20 cellular contexts compared by ENCODE assay signal in genomic region chr19:47135156-47135555, GRCh38. TPM values are rescaled to one million over a fixed set of nuclear protein-coding genes. Genes with fewer than 3 reads are reported as not detected.
DNase-seq lines count a peak whose midpoint lies in the region; ATAC-seq, FAIRE-seq and TF ChIP-seq lines count a peak whose summit lies in the region.
"Had no signal": no experiment of that assay in that cellular context is flagged by ENCODE, and none has a peak within 500 bp of the region (broad histone marks: within the 10 kb centered on the region; RNA-seq: fewer than 3 reads in every experiment).

No MANE protein-coding gene starts in this region.

- no peak overlapping the region for H3K4ac ChIP-seq in mesenchymal stem cell (ENCODE audit: low read depth in 1 of 2, low read length in 2 of 2)

- H3K27me3 ChIP-seq in mesenchymal stem cell (ENCODE audit: control insufficient read depth in 1 of 2, insufficient read depth in 1 of 2, low read length in 2 of 2): no peaks in the 10 kb centered on the region
- H3K27me3 ChIP-seq: ovary had no signal

- peaks cover 41% of the 10 kb centered on the region for H3K36me3 Mint-ChIP-seq in activated T-helper 1 cell treated with anti-CD3 and anti-CD28 coated beads, Interleukin-12 subunit alpha, Interleukin-12 subunit beta, Interleukin-2, Interleukin-4 antibody, amounts not matched to agents 30 ng/mL and 10 ng/mL and 1 ng/mL, durations not matched to agents 14 hours and 24 hours and 36 hours (ENCODE audit: low read depth)

- H3K4me1 Mint-ChIP-seq in activated T-helper 1 cell treated with anti-CD3 and anti-CD28 coated beads, Interleukin-12 subunit alpha, Interleukin-12 subunit beta, Interleukin-2, Interleukin-4 antibody, amounts not matched to agents 30 ng/mL and 10 ng/mL and 1 ng/mL, durations not matched to agents 14 hours and 24 hours and 36 hours (ENCODE audit: low read depth): peaks cover 58% of the 10 kb centered on the region

- WGBS in A549 (ENCODE audit: missing lambda C conversion rate): 89% methylated on average over 3 of the region's 3 CpGs
- 78% methylated on average over 3 of the region's 3 CpGs for WGBS in mesenchymal stem cell

- 0 out of 3 replicates have a peak, but pooled peaks cover 1% of the 10 kb centered on the region for H3K9me3 ChIP-seq in A549
- H3K9me3 ChIP-seq in mesenchymal stem cell (ENCODE audit: control insufficient read depth, low read length): no peaks in the 10 kb centered on the region
- H3K9me3 ChIP-seq: mucosa of descending colon, ovary had no signal

- H3K4me2 ChIP-seq in A549 (peak overlapping the region; percentile 40), mesenchymal stem cell (ENCODE audit: low read length, poor library complexity, severe bottlenecking) (no peak overlapping the region)

- peak overlapping the region; percentile 42 for H3K4me3 Mint-ChIP-seq in activated T-helper 1 cell treated with anti-CD3 and anti-CD28 coated beads, Interleukin-12 subunit alpha, Interleukin-12 subunit beta, Interleukin-2, Interleukin-4 antibody, amounts not matched to agents 30 ng/mL and 10 ng/mL and 1 ng/mL, durations not matched to agents 14 hours and 24 hours and 36 hours
- H3K4me3 Mint-ChIP-seq: activated CD4-positive, alpha-beta memory T cell treated with anti-CD3 and anti-CD28 coated beads for 36 hours had no signal

- H3K4me3 ChIP-seq in A549 (no peak overlapping the region), mesenchymal stem cell (ENCODE audit: insufficient read depth in 1 of 2, low read depth in 1 of 2, low read length in 2 of 2) (no peak overlapping the region)
- H3K4me3 ChIP-seq: mucosa of descending colon, ovary had no signal

- H2BK5ac ChIP-seq in mesenchymal stem cell (ENCODE audit: low read depth, low read length, poor library complexity, severe bottlenecking): no peak overlapping the region

- H3K4me1 ChIP-seq in A549 (peaks cover 40% of the 10 kb centered on the region), mesenchymal stem cell (ENCODE audit: control insufficient read depth, insufficient read depth, low read depth, low read length) (peaks cover 6% of the 10 kb centered on the region)

- H2AFZ ChIP-seq in mesenchymal stem cell (ENCODE audit: low read depth, low read length): no peak overlapping the region

- ATAC-seq in A549 (no peak), HG02840 (IDR thresholded peaks at IDR 0.05; ENCODE audit: low FRiP score, unreplicated experiment) (no peak)
- ATAC-seq: mucosa of descending colon had no signal

- H4K91ac ChIP-seq in mesenchymal stem cell (ENCODE audit: low read length): no peak overlapping the region

- peak overlapping the region in 1 of 2 experiments; percentile 30 for H3K18ac ChIP-seq in mesenchymal stem cell (ENCODE audit: low read depth in 1 of 2, low read length in 2 of 2)

- H3K23ac ChIP-seq in mesenchymal stem cell (ENCODE audit: low read length in 2 of 2): no peak overlapping the region

- intact Hi-C loops in activated T-helper 1 cell treated with anti-CD3 and anti-CD28 coated beads, Interleukin-12 subunit alpha, Interleukin-12 subunit beta, Interleukin-2, Interleukin-4 antibody, amounts not matched to agents 30 ng/mL and 10 ng/mL and 1 ng/mL, durations not matched to agents 14 hours and 24 hours and 36 hours (cut with micrococcal nuclease): no loop called here

- H3K79me1 ChIP-seq in mesenchymal stem cell (replicated peaks; ENCODE audit: low read length, poor library complexity, severe bottlenecking): no peaks in the 10 kb centered on the region

- H2BK15ac ChIP-seq in mesenchymal stem cell (ENCODE audit: low read depth, poor library complexity, severe bottlenecking): no peak overlapping the region

- no peak for TF ChIP-seq RAD21 in A549 (conservative IDR thresholded peaks at IDR 0.05 in 1 of 2, IDR thresholded peaks at IDR 0.05 in 1 of 2)

- TF ChIP-seq CTCF in A549 (IDR thresholded peaks at IDR 0.05): no peak

- TF ChIP-seq POLR2A in A549 (IDR thresholded peaks at IDR 0.05; ENCODE audit: low read length) (no peak), H54 (IDR thresholded peaks at IDR 0.05; ENCODE audit: low read depth, low read length) (no peak)

- peak overlapping the region; percentile 62 for H3K9ac ChIP-seq in mesenchymal stem cell (ENCODE audit: low read length)

- CTCF ChIA-PET in A549 (lab: Yijun Ruan, JAX): interaction anchor here (1.5 to 6.4 kb wide), 6 partner anchors 10 to 122 kb away, joined by 4 to 65 read pairs (median 12); no protein-coding TSS in a partner anchor

- no peak overlapping the region for H4K8ac ChIP-seq in mesenchymal stem cell (ENCODE audit: low read length)

- H3K27ac ChIP-seq in A549 (no peak overlapping the region), mesenchymal stem cell (ENCODE audit: low read length, poor library complexity, severe bottlenecking) (no peak overlapping the region)
- H3K27ac ChIP-seq: ovary had no signal

- TF ChIP-seq EP300 in A549 (IDR thresholded peaks at IDR 0.05): no peak

- peak overlapping the region; percentile 74 for H3K27ac Mint-ChIP-seq in activated T-helper 1 cell treated with anti-CD3 and anti-CD28 coated beads, Interleukin-12 subunit alpha, Interleukin-12 subunit beta, Interleukin-2, Interleukin-4 antibody, amounts not matched to agents 30 ng/mL and 10 ng/mL and 1 ng/mL, durations not matched to agents 14 hours and 24 hours and 36 hours
- H3K27ac Mint-ChIP-seq: activated CD4-positive, alpha-beta memory T cell treated with anti-CD3 and anti-CD28 coated beads for 36 hours had no signal

- no peak overlapping the region for H2BK120ac ChIP-seq in mesenchymal stem cell (ENCODE audit: low read depth, low read length)

- H2AK5ac ChIP-seq in mesenchymal stem cell (ENCODE audit: low read length, severe bottlenecking): no peak overlapping the region

- H3K14ac ChIP-seq in mesenchymal stem cell (ENCODE audit: low read length in 2 of 2): no peak overlapping the region

- H3K27me3 Mint-ChIP-seq in activated T-helper 1 cell treated with anti-CD3 and anti-CD28 coated beads, Interleukin-12 subunit alpha, Interleukin-12 subunit beta, Interleukin-2, Interleukin-4 antibody, amounts not matched to agents 30 ng/mL and 10 ng/mL and 1 ng/mL, durations not matched to agents 14 hours and 24 hours and 36 hours (ENCODE audit: insufficient read depth): no peaks in the 10 kb centered on the region

- POLR2A ChIA-PET in A549 (lab: Yijun Ruan, JAX): interaction anchor here (1.6 kb wide), 1 partner anchor 22 kb away, joined by 4 read pairs; the partner anchor contains the start of gene ZC3H4

- peaks cover 4 to 15% of the 10 kb centered on the region in 2 experiments for H3K36me3 ChIP-seq in mesenchymal stem cell (ENCODE audit: control insufficient read depth in 1 of 2, insufficient read depth in 2 of 2, low read depth in 1 of 2, low read length in 2 of 2)
- H3K36me3 ChIP-seq: ovary had no signal

- DNase-seq in A549 (ENCODE audit: low read depth in 1 of 2, low spot score in 1 of 2) (no peak), EH (ENCODE audit: low read depth) (peak; percentile 43), mesenchymal stem cell (no peak), NCI-H524 (lab: John Stamatoyannopoulos, UW) (no peak), H54 (ENCODE audit: insufficient read length, low spot score) (no peak), NK-92 (lab: John Stamatoyannopoulos, UW; ENCODE audit: unreplicated experiment) (no peak)
- no peak for DNase-seq in activated T-helper 1 cell treated with anti-CD3 and anti-CD28 coated beads, Interleukin-12 subunit alpha, Interleukin-12 subunit beta, Interleukin-2, Interleukin-4 antibody, amounts not matched to agents 30 ng/mL and 10 ng/mL and 1 ng/mL, durations not matched to agents 14 hours and 24 hours and 36 hours (ENCODE audit: low spot score)
- DNase-seq: activated CD4-positive, alpha-beta memory T cell treated with anti-CD3 and anti-CD28 coated beads for 36 hours; amygdala; cerebellar nuclear complex; COR-L47; Karpas-422; mucosa of descending colon; NCI-H1436 treated with DMSO at 0.1 percent for 48 hours; NK-92 treated with Interleukin-12 subunit alpha and Interleukin-12 subunit beta, amount 100 ng/mL, for 24 hours; ovary; stimulated activated CD4-positive, alpha-beta T cell treated with anti-CD3 and anti-CD28 coated beads, Interleukin-2, amount 100 ng/mL, for 48 hours had no signal

- H2BK12ac ChIP-seq in mesenchymal stem cell (ENCODE audit: low read length in 2 of 2): no peak overlapping the region

- peaks cover 3% of the 10 kb centered on the region for H3K9me3 Mint-ChIP-seq in activated T-helper 1 cell treated with anti-CD3 and anti-CD28 coated beads, Interleukin-12 subunit alpha, Interleukin-12 subunit beta, Interleukin-2, Interleukin-4 antibody, amounts not matched to agents 30 ng/mL and 10 ng/mL and 1 ng/mL, durations not matched to agents 14 hours and 24 hours and 36 hours

- no peak for FAIRE-seq in A549 (lab: Jason Lieb, UNC)
- no peak for FAIRE-seq in H54 (lab: Jason Lieb, UNC)
- FAIRE-seq: G401.6, GM12892 had no signal

TF ChIP-seq in A549, 52 proteins besides CTCF, POLR2A, EP300 and RAD21 (continues in another document):
- TF ChIP-seq RCOR1 (IDR thresholded peaks at IDR 0.05; ENCODE audit: low read depth, low read length) (no peak), EHF (CRISPR knock-in tag; IDR thresholded peaks at IDR 0.05) (no peak), POLR2AphosphoS2 (conservative IDR thresholded peaks at IDR 0.05; ENCODE audit: low read length) (no peak), PHF8 (IDR thresholded peaks at IDR 0.05; ENCODE audit: borderline replicate concordance, low read depth) (no peak), MAFK (IDR thresholded peaks at IDR 0.05; ENCODE audit: partially characterized antibody) (no peak)

RNA-seq across cellular contexts. Expression of gene SAE1, which starts 4.5 kb away (rescaled TPM):
- polyA plus RNA-seq in A549 (2011; rRNA removed): 229 and 249 TPM in 2 replicates
- polyA plus RNA-seq in A549 (2012; cell fraction: cytosol; rRNA removed): 190 and 220 TPM in 2 replicates
- 134 and 175 TPM in 2 replicates for polyA plus RNA-seq in A549 (2012; cell fraction: nucleus; rRNA removed)
- 187 to 206 TPM (median 205 TPM) in 3 replicates for polyA plus RNA-seq in A549 (2017; fragmentation: RNase III; extraction: RNeasy Plus Mini Kit Qiagen cat#74134 plus additional on column Dnase treatment)
- 87.6 and 96.8 TPM in 2 replicates for polyA minus RNA-seq in A549 (2011; rRNA and poly(A)+ RNA removed)
- total RNA-seq in activated T-helper 1 cell treated with anti-CD3 and anti-CD28 coated beads, Interleukin-12 subunit alpha, Interleukin-12 subunit beta, Interleukin-2, Interleukin-4 antibody, amounts not matched to agents 30 ng/mL and 10 ng/mL and 1 ng/mL, durations not matched to agents 14 hours and 24 hours and 36 hours: 141 and 142 TPM in 2 replicates
- 133 TPM for polyA plus RNA-seq in mesenchymal stem cell (2013, experiment 1 of 2)
- 135 TPM for polyA plus RNA-seq in mesenchymal stem cell (2013, experiment 2 of 2)

RNA-seq across cellular contexts. Expression of gene ZC3H4, which starts 21.6 kb away (rescaled TPM):
- 7.7 and 9.6 TPM in 2 replicates for polyA plus RNA-seq in A549 (2011; rRNA removed)
- polyA plus RNA-seq in A549 (2012; cell fraction: cytosol; rRNA removed): 5.9 and 8.3 TPM in 2 replicates
- polyA plus RNA-seq in A549 (2012; cell fraction: nucleus; rRNA removed): 16.1 and 19.8 TPM in 2 replicates
- polyA plus RNA-seq in A549 (2017; fragmentation: RNase III; extraction: RNeasy Plus Mini Kit Qiagen cat#74134 plus additional on column Dnase treatment): 29.7 to 37.9 TPM (median 33.4 TPM) in 3 replicates
- 13.0 and 16.6 TPM in 2 replicates for polyA minus RNA-seq in A549 (2011; rRNA and poly(A)+ RNA removed)
- 111 and 114 TPM in 2 replicates for total RNA-seq in activated T-helper 1 cell treated with anti-CD3 and anti-CD28 coated beads, Interleukin-12 subunit alpha, Interleukin-12 subunit beta, Interleukin-2, Interleukin-4 antibody, amounts not matched to agents 30 ng/mL and 10 ng/mL and 1 ng/mL, durations not matched to agents 14 hours and 24 hours and 36 hours
- 12.6 TPM for polyA plus RNA-seq in mesenchymal stem cell (2013, experiment 1 of 2)
- polyA plus RNA-seq in mesenchymal stem cell (2013, experiment 2 of 2): 12.7 TPM
